13 cellular contexts compared by ENCODE assay signal in genomic region chrX:148380107-148380506, GRCh38.
DNase-seq lines count a peak whose midpoint lies in the region; ATAC-seq, FAIRE-seq and TF ChIP-seq lines count a peak whose summit lies in the region.
"Had no signal": no experiment of that assay in that cellular context is flagged by ENCODE, and none has a peak within 500 bp of the region (broad histone marks: within the 10 kb centered on the region; RNA-seq: fewer than 3 reads in every experiment).

No MANE protein-coding gene starts in this region.

- no peak for FAIRE-seq in small intestine (lab: Jason Lieb, UNC)
- FAIRE-seq in HepG2 (lab: Jason Lieb, UNC) = no peak

- no peak for TF ChIP-seq CTCF in mesothelial cell of epicardium (IDR thresholded peaks at IDR 0.05; ENCODE audit: unreplicated experiment)
- TF ChIP-seq CTCF in HepG2 (CRISPR knock-in tag; IDR thresholded peaks at IDR 0.05) = no peak

- peak; percentile 7 for ATAC-seq in HG02678 (IDR thresholded peaks at IDR 0.05; ENCODE audit: unreplicated experiment)
- no peak for ATAC-seq in HepG2
- ATAC-seq: left ventricle myocardium superior had no signal

- H3K4me1 Mint-ChIP-seq in T-helper 2 cell treated with Interferon-gamma antibody and Interleukin-4, amounts not matched to agents 5 μg/mL and 100 μg/mL, for 36 hours (ENCODE audit: low read depth) = peaks cover 22% of the 10 kb centered on the region
- no peaks in the 10 kb centered on the region for H3K4me1 Mint-ChIP-seq in mesothelial cell of epicardium

- TF ChIP-seq EP300 in HepG2 (IDR thresholded peaks at IDR 0.05; ENCODE audit: low read depth in 2 of 2, low read length in 2 of 2) = no peak
- no peak for TF ChIP-seq EP300 in HepG2 (CRISPR knock-in tag; IDR thresholded peaks at IDR 0.05; ENCODE audit: borderline replicate concordance)

- peak; percentile 57 for DNase-seq in activated CD8-positive, alpha-beta memory T cell treated with anti-CD3 and anti-CD28 coated beads for 24 hours
- DNase-seq in activated CD8-positive, alpha-beta memory T cell treated with anti-CD3 and anti-CD28 coated beads, Interleukin-2, amount 50 U/mL, for 4 hours = no peak
- no peak for DNase-seq in T-helper 2 cell treated with Interferon-gamma antibody and Interleukin-4, amounts not matched to agents 5 μg/mL and 100 μg/mL, for 36 hours (ENCODE audit: low spot score)
- peak; percentile 5 for DNase-seq in small intestine
- DNase-seq in mesothelial cell of epicardium (ENCODE audit: low spot score in 2 of 2, unreplicated experiment in 2 of 2) = no peak
- DNase-seq in HepG2 (ENCODE audit: low spot score) = no peak
- DNase-seq in germinal center (ENCODE audit: low spot score) = no peak
- DNase-seq: EL, glutamatergic neuron, left ventricle myocardium superior, NCI-H146 had no signal

- POLR2A ChIA-PET in HepG2 (lab: Yijun Ruan, JAX) = no interaction called here

- TF ChIP-seq POLR2A in HepG2 (IDR thresholded peaks at IDR 0.05; ENCODE audit: insufficient read depth in 1 of 2, low read depth in 2 of 2, low read length in 2 of 2) = no peak

- H3K27me3 ChIP-seq in small intestine (ENCODE audit: control insufficient read depth in 2 of 2, insufficient read depth in 2 of 2, low read length in 2 of 2) (no peaks in the 10 kb centered on the region), HepG2 (ENCODE audit: control insufficient read depth in 1 of 2, insufficient read depth in 2 of 2, low read length in 2 of 2) (no peaks in the 10 kb centered on the region)

- WGBS in small intestine, 3 donors = 66 to 80% (median 79%) methylated on average over 3 of the region's 3 CpGs
- WGBS in HepG2 (ENCODE audit: low lambda C conversion rate) = 31% methylated on average over 3 of the region's 3 CpGs

- H3K4me2 ChIP-seq in HepG2 (ENCODE audit: low read depth, low read length) = no peak overlapping the region

- no peak overlapping the region for H2AFZ ChIP-seq in HepG2 (ENCODE audit: low read length)

- no peaks in the 10 kb centered on the region for H3K79me2 ChIP-seq in HepG2 (ENCODE audit: insufficient read depth, low read length)

- H3K27ac Mint-ChIP-seq in T-helper 2 cell treated with Interferon-gamma antibody and Interleukin-4, amounts not matched to agents 5 μg/mL and 100 μg/mL, for 36 hours = peak overlapping the region; percentile 89
- H3K27ac Mint-ChIP-seq in mesothelial cell of epicardium = no peak overlapping the region
- H3K27ac Mint-ChIP-seq: type B pancreatic cell had no signal

- H3K4me1 ChIP-seq in small intestine (ENCODE audit: control insufficient read depth in 2 of 2, insufficient read depth in 1 of 2, low read depth in 1 of 2, low read length in 1 of 2) = peaks cover 0 to 4% of the 10 kb centered on the region in 2 donors
- H3K4me1 ChIP-seq in HepG2 (ENCODE audit: insufficient read depth, low read length) = no peaks in the 10 kb centered on the region

- H3K4me3 ChIP-seq in small intestine (ENCODE audit: low read depth in 1 of 2, low read length in 2 of 2) (no peak overlapping the region), HepG2 (replicated peaks in 1 of 3; ENCODE audit: insufficient read depth in 1 of 3, low read depth in 2 of 3, low read length in 3 of 3) (no peak overlapping the region)

- H3K9ac ChIP-seq in HepG2 (ENCODE audit: insufficient read depth, low read depth, low read length) = no peak overlapping the region

- CTCF ChIA-PET in HepG2 (lab: Yijun Ruan, JAX; ENCODE audit: low intra/inter-chr PET ratio, low total read pairs) = no interaction called here

- H4K20me1 ChIP-seq in HepG2 (ENCODE audit: insufficient read depth, low read length) = no peaks in the 10 kb centered on the region

- no peaks in the 10 kb centered on the region for H3K27me3 Mint-ChIP-seq in T-helper 2 cell treated with Interferon-gamma antibody and Interleukin-4, amounts not matched to agents 5 μg/mL and 100 μg/mL, for 36 hours (ENCODE audit: low read depth)
- H3K27me3 Mint-ChIP-seq in mesothelial cell of epicardium (ENCODE audit: low read depth) = no peaks in the 10 kb centered on the region
- H3K27me3 Mint-ChIP-seq: type B pancreatic cell had no signal

- in situ Hi-C loops in HepG2 (cut with HindIII; ENCODE audit: extremely low pct_ligation_motif_present, low pct_unique_long_range_greater_than_20kb) = no loop called here

- peaks cover 3% of the 10 kb centered on the region for H3K9me3 Mint-ChIP-seq in T-helper 2 cell treated with Interferon-gamma antibody and Interleukin-4, amounts not matched to agents 5 μg/mL and 100 μg/mL, for 36 hours
- peaks cover 22% of the 10 kb centered on the region for H3K9me3 Mint-ChIP-seq in mesothelial cell of epicardium
- H3K9me3 Mint-ChIP-seq: type B pancreatic cell had no signal

- H3K9me3 ChIP-seq in small intestine (ENCODE audit: control insufficient read depth, low read depth) (no peaks in the 10 kb centered on the region), HepG2 (ENCODE audit: low read length) (peaks cover 6% of the 10 kb centered on the region; the same call in 1 of the 2 replicates)

- BruUV-seq in HepG2 (replicated peaks; lab: Mats Ljungman, UMichigan) = no TSS peak

- intact Hi-C loops in HepG2 (cut with micrococcal nuclease; ENCODE audit: unreplicated experiment) = no loop called here

- no peaks in the 10 kb centered on the region for H3K36me3 ChIP-seq in small intestine (ENCODE audit: control insufficient read depth in 2 of 2, insufficient read depth in 2 of 2, low read length in 2 of 2)
- no peaks in the 10 kb centered on the region for H3K36me3 ChIP-seq in HepG2 (replicated peaks in 1 of 2; ENCODE audit: control insufficient read depth in 1 of 2, insufficient read depth in 2 of 2, low read length in 2 of 2)

- H3K4me3 Mint-ChIP-seq in T-helper 2 cell treated with Interferon-gamma antibody and Interleukin-4, amounts not matched to agents 5 μg/mL and 100 μg/mL, for 36 hours = peak overlapping the region; percentile 77
- no peak overlapping the region for H3K4me3 Mint-ChIP-seq in mesothelial cell of epicardium
- H3K4me3 Mint-ChIP-seq: type B pancreatic cell had no signal

- TF ChIP-seq RAD21 in HepG2 (CRISPR knock-in tag; IDR thresholded peaks at IDR 0.05) = no peak

- H3K27ac ChIP-seq in small intestine (ENCODE audit: low read depth in 1 of 2, low read length in 1 of 2) (no peak overlapping the region), HepG2 (ENCODE audit: extremely low read length, insufficient read depth, low read length) (no peak overlapping the region)

- H3K36me3 Mint-ChIP-seq in T-helper 2 cell treated with Interferon-gamma antibody and Interleukin-4, amounts not matched to agents 5 μg/mL and 100 μg/mL, for 36 hours (ENCODE audit: low read depth) = no peaks in the 10 kb centered on the region
- H3K36me3 Mint-ChIP-seq in mesothelial cell of epicardium = no peaks in the 10 kb centered on the region
- H3K36me3 Mint-ChIP-seq: type B pancreatic cell had no signal

TF ChIP-seq in HepG2, 621 proteins besides CTCF, POLR2A, EP300 and RAD21 (continues in another document):
- TF ChIP-seq SRF (IDR thresholded peaks at IDR 0.05; ENCODE audit: low read depth, low read length) = no peak
- no peak for TF ChIP-seq ZNF780A (CRISPR knock-in tag; IDR thresholded peaks at IDR 0.05)
- TF ChIP-seq ZNF451 (CRISPR knock-in tag; IDR thresholded peaks at IDR 0.05) = no peak
- TF ChIP-seq ZNF513 (CRISPR knock-in tag; conservative IDR thresholded peaks at IDR 0.05) = no peak
- TF ChIP-seq SMAD9 (CRISPR knock-in tag; IDR thresholded peaks at IDR 0.05) = no peak
- TF ChIP-seq ZNF850 (CRISPR knock-in tag; conservative IDR thresholded peaks at IDR 0.05) = no peak
- TF ChIP-seq CBX2 (IDR thresholded peaks at IDR 0.05; ENCODE audit: low read depth, low read length) = no peak
- TF ChIP-seq CBX2 (CRISPR knock-in tag; IDR thresholded peaks at IDR 0.05; ENCODE audit: low read depth) = no peak
- no peak for TF ChIP-seq SCMH1 (CRISPR knock-in tag; IDR thresholded peaks at IDR 0.05; ENCODE audit: borderline replicate concordance)
- no peak for TF ChIP-seq SP1 (IDR thresholded peaks at IDR 0.05)
- TF ChIP-seq SP1 (CRISPR knock-in tag; IDR thresholded peaks at IDR 0.05) = no peak
- TF ChIP-seq THAP9 (CRISPR knock-in tag; IDR thresholded peaks at IDR 0.05; ENCODE audit: borderline replicate concordance) = no peak
- TF ChIP-seq ZNF883 (CRISPR knock-in tag; IDR thresholded peaks at IDR 0.05; ENCODE audit: not compliant biosample characterization) = no peak
- no peak for TF ChIP-seq GABPA (IDR thresholded peaks at IDR 0.05; ENCODE audit: low read depth, low read length)
- TF ChIP-seq GABPA (CRISPR knock-in tag; IDR thresholded peaks at IDR 0.05; ENCODE audit: low read depth) = no peak

Comparison
In these comparisons a context has a peak if more than half of its experiments do, and no peak if none do; other contexts are left out.
1. DNase-seq: peak in activated CD8-positive, alpha-beta memory T cell treated with anti-CD3 and anti-CD28 coated beads for 24 hours (single experiment) and small intestine (single experiment); none in activated CD8-positive, alpha-beta memory T cell treated with anti-CD3 and anti-CD28 coated beads, Interleukin-2, amount 50 U/mL, for 4 hours (single experiment), T-helper 2 cell treated with Interferon-gamma antibody and Interleukin-4, amounts not matched to agents 5 μg/mL and 100 μg/mL, for 36 hours (single experiment), mesothelial cell of epicardium (0 of 2), HepG2 (single experiment) and germinal center (single experiment).